Comparison of ENCODE assay signal across 6 cellular contexts in the genomic region with DNA sequence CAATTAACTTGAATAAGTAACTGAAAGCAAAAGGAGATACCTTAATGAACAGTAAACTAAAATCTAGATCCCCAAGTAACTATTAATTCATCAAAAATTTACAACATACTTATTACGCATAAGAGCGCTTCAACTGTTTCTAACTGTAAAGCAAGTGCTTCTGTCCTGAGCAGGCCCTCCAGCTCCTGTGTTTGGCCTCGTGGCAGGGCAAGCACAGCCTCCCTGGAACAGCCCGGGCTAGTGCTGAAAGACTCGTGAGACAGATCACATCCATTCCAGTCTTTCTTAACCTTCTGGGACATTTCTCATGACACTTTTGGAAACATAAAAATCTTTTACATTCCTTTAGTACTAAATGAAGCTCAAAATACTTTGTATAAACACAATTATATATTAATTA.
"Had no signal": no experiment of that assay in that cellular context is flagged by ENCODE, and none has a peak within 500 bp of the region (broad histone marks: within the 10 kb centered on the region; RNA-seq: fewer than 3 reads in every experiment).

No MANE protein-coding gene starts in this region.

- H3K4me3 ChIP-seq: GM23338 had no signal

- H3K27ac ChIP-seq: HL-60 had no signal

- DNase-seq: H9, HCEC 1CT, KBM-7 had no signal

- ATAC-seq: GM23338, HepG2 had no signal
